28 cellular contexts compared by ENCODE assay signal in the genomic region with DNA sequence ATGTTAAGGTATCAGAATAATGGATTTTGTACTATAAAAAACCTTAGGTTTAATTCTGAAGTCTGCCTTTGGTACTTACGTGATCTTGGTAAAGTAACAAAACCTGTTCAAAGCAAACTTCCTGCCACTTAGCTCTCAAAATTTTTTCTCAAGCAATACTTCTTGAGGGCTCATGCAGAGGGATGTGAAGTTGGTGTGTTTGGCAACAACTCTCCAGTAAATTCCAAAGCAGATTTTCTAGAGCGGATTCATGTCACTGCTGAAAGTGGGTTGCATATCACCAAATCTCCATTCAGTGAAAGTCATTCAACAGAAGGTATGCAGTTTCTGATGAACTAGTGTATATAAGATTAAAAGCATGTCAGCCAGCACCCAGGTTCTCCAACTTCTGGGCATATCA.
"Had no signal": no experiment of that assay in that cellular context is flagged by ENCODE, and none has a peak within 500 bp of the region (broad histone marks: within the 10 kb centered on the region; RNA-seq: fewer than 3 reads in every experiment).

No MANE protein-coding gene starts in this region.

- H3K4me3 ChIP-seq: neural progenitor cell, pancreas, prostate gland, skin epidermis, smooth muscle cell, spleen, suprapubic skin, testis, tibial nerve, upper lobe of left lung, uterus had no signal

- H3K4me1 ChIP-seq: neural progenitor cell, pancreas, prostate gland, spleen, suprapubic skin, testis, tibial nerve, uterus had no signal

- H2AFZ ChIP-seq: neural progenitor cell had no signal

- H3K9me3 ChIP-seq: pancreas, prostate gland, suprapubic skin, testis, tibial nerve, upper lobe of left lung, uterus had no signal

- H3K4me2 ChIP-seq: neural progenitor cell, smooth muscle cell had no signal

- H3K36me3 ChIP-seq: neural progenitor cell, pancreas, prostate gland, spleen, suprapubic skin, tibial nerve, upper lobe of left lung, uterus had no signal

- H3K27me3 ChIP-seq: neural progenitor cell, pancreas, spleen, suprapubic skin, testis, tibial nerve, upper lobe of left lung, uterus had no signal

- H3K27ac ChIP-seq: neural progenitor cell, pancreas, prostate gland, skin epidermis, spleen, suprapubic skin, testis, tibial nerve, upper lobe of left lung, uterus had no signal

- DNase-seq: naive thymus-derived CD4-positive, alpha-beta T cell; natural killer cell; occipital lobe; pancreas; retina; right cardiac atrium; spleen; stimulated activated CD4-positive, alpha-beta T cell treated with anti-CD3 and anti-CD28 coated beads, Interleukin-12 subunit alpha, Interleukin-12 subunit beta, amount 100 ng/mL, for 4 hours; stimulated activated CD4-positive, alpha-beta T cell treated with anti-CD3 and anti-CD28 coated beads, Interleukin-1b, Interleukin-23, amount 100 ng/mL, for 48 hours; stimulated activated CD4-positive, alpha-beta T cell treated with anti-CD3 and anti-CD28 coated beads, Interleukin-4, amount 100 ng/mL, for 1 hour; stimulated activated CD4-positive, alpha-beta T cell treated with anti-CD3 and anti-CD28 coated beads, Interleukin-4, amount 100 ng/mL, for 4 hours; stimulated activated CD8-positive, alpha-beta memory T cell treated with anti-CD3 and anti-CD28 coated beads, Interleukin-4, amount 100 ng/mL, for 48 hours; stimulated activated naive CD4-positive, alpha-beta T cell; stimulated activated naive CD8-positive, alpha-beta T cell treated with anti-CD3 and anti-CD28 coated beads, Interleukin-15, amount 100 ng/mL, for 72 hours; stimulated activated naive CD8-positive, alpha-beta T cell treated with anti-CD3 and anti-CD28 coated beads, Interleukin-15, Interleukin-2, amounts not matched to agents 100 U/mL and 50 U/mL, for 24 hours; substantia nigra; testis; trophoblast cell; upper lobe of left lung; uterus had no signal

- ATAC-seq: naive thymus-derived CD4-positive, alpha-beta T cell; natural killer cell; pancreas; right cardiac atrium; sciatic nerve; stimulated activated memory B cell treated with anti-CD40 and anti-IgM and Interleukin-4, amounts not matched to agents 10 μg/mL and 1 μg/mL and 100 μg/mL, for 72 hours; stimulated activated naive CD8-positive, alpha-beta T cell treated with anti-CD3 and anti-CD28 coated beads, Interleukin-15, amount 100 ng/mL, for 72 hours; stimulated activated naive CD8-positive, alpha-beta T cell treated with anti-CD3 and anti-CD28 coated beads, Interleukin-15, Interleukin-2, amounts not matched to agents 100 U/mL and 50 U/mL, for 24 hours had no signal
